Comparison of ENCODE assay signal across 18 cellular contexts in the genomic region with DNA sequence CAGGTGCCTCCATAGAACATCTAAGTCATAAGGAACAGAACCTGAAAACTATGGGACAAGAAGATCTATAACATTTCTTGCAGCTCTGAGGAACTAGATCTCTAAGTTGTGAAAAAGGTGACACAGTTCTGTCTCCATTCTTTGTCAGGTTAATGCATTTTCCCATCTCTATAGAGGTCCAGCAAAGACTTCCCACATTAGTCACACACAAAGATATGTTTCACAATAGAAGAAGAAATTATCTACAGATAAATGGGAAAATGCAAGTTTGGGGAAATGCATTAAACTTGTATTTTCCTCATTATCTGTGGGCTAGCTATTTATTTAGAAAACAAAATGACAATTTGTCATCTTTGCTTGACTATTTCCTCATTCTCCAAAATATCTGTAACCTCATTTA.
"Had no signal": no experiment of that assay in that cellular context is flagged by ENCODE, and none has a peak within 500 bp of the region (broad histone marks: within the 10 kb centered on the region; RNA-seq: fewer than 3 reads in every experiment).

No MANE protein-coding gene starts in this region.

- H3K4me3 ChIP-seq: cardiac muscle cell, skin epidermis, tibial nerve, vagina had no signal

- H3K4me1 Mint-ChIP-seq: activated CD4-positive, alpha-beta T cell treated with anti-CD3 and anti-CD28 coated beads, Interleukin-2, amount 10 ng/mL, durations not matched to agents 7 days and 5 days; activated naive CD8-positive, alpha-beta T cell treated with anti-CD3 and anti-CD28 coated beads, Interleukin-2, amount 10 ng/mL, durations not matched to agents 7 days and 5 days had no signal

- H3K9me3 Mint-ChIP-seq: activated CD4-positive, alpha-beta T cell treated with anti-CD3 and anti-CD28 coated beads, Interleukin-2, amount 10 ng/mL, durations not matched to agents 7 days and 5 days; activated naive CD8-positive, alpha-beta T cell treated with anti-CD3 and anti-CD28 coated beads, Interleukin-2, amount 10 ng/mL, durations not matched to agents 7 days and 5 days; activated T-helper 1 cell treated with anti-CD3 and anti-CD28 coated beads, Interleukin-12 subunit alpha, Interleukin-12 subunit beta, Interleukin-2, Interleukin-4 antibody, amounts not matched to agents 30 ng/mL and 10 ng/mL and 1 ng/mL, durations not matched to agents 14 hours and 24 hours and 36 hours had no signal

- H3K27ac Mint-ChIP-seq: activated CD4-positive, alpha-beta T cell treated with anti-CD3 and anti-CD28 coated beads, Interleukin-2, amount 10 ng/mL, durations not matched to agents 7 days and 5 days; activated naive CD8-positive, alpha-beta T cell treated with anti-CD3 and anti-CD28 coated beads, Interleukin-2, amount 10 ng/mL, durations not matched to agents 7 days and 5 days; activated T-helper 1 cell treated with anti-CD3 and anti-CD28 coated beads, Interleukin-12 subunit alpha, Interleukin-12 subunit beta, Interleukin-2, Interleukin-4 antibody, amounts not matched to agents 30 ng/mL and 10 ng/mL and 1 ng/mL, durations not matched to agents 14 hours and 24 hours and 36 hours; natural killer cell treated with Interleukin-12 subunit alpha and Interleukin-12 subunit beta and Interleukin-15 and Interleukin-18, amount 100 ng/mL, for 72 hours; T-helper 2 cell treated with Interferon-gamma antibody and Interleukin-4, amounts not matched to agents 5 μg/mL and 100 μg/mL, for 36 hours had no signal

- H3K9me3 ChIP-seq: tibial nerve, vagina had no signal

- H3K4me1 ChIP-seq: tibial nerve, vagina had no signal

- H3K4me3 Mint-ChIP-seq: activated CD4-positive, alpha-beta T cell treated with anti-CD3 and anti-CD28 coated beads, Interleukin-2, amount 10 ng/mL, durations not matched to agents 7 days and 5 days; activated naive CD8-positive, alpha-beta T cell treated with anti-CD3 and anti-CD28 coated beads, Interleukin-2, amount 10 ng/mL, durations not matched to agents 7 days and 5 days; activated T-helper 1 cell treated with anti-CD3 and anti-CD28 coated beads, Interleukin-12 subunit alpha, Interleukin-12 subunit beta, Interleukin-2, Interleukin-4 antibody, amounts not matched to agents 30 ng/mL and 10 ng/mL and 1 ng/mL, durations not matched to agents 14 hours and 24 hours and 36 hours; natural killer cell treated with Interleukin-12 subunit alpha and Interleukin-12 subunit beta and Interleukin-15 and Interleukin-18, amount 100 ng/mL, for 72 hours; T-helper 2 cell treated with Interferon-gamma antibody and Interleukin-4, amounts not matched to agents 5 μg/mL and 100 μg/mL, for 36 hours had no signal

- DNase-seq: activated CD4-positive, alpha-beta T cell treated with anti-CD3 and anti-CD28 coated beads, Interleukin-2, amount 10 ng/mL, durations not matched to agents 7 days and 5 days; activated naive CD8-positive, alpha-beta T cell treated with anti-CD3 and anti-CD28 coated beads, Interleukin-2, amount 10 ng/mL, durations not matched to agents 7 days and 5 days; aorta; foreskin melanocyte; head of caudate nucleus; posterior cingulate gyrus; stimulated activated CD4-positive, alpha-beta T cell treated with anti-CD3 and anti-CD28 coated beads, Interleukin-4, amount 100 ng/mL, for 24 hours; stimulated activated naive CD4-positive, alpha-beta T cell; substantia nigra had no signal

- H3K36me3 Mint-ChIP-seq: activated naive CD8-positive, alpha-beta T cell treated with anti-CD3 and anti-CD28 coated beads, Interleukin-2, amount 10 ng/mL, durations not matched to agents 7 days and 5 days; natural killer cell treated with Interleukin-12 subunit alpha and Interleukin-12 subunit beta and Interleukin-15 and Interleukin-18, amount 100 ng/mL, for 72 hours had no signal

- H3K36me3 ChIP-seq: cardiac muscle cell, tibial nerve, vagina had no signal

- H3K27ac ChIP-seq: cardiac muscle cell, skin epidermis, tibial nerve, vagina had no signal

- H3K27me3 ChIP-seq: cardiac muscle cell, tibial nerve, vagina had no signal

- H3K27me3 Mint-ChIP-seq: activated CD4-positive, alpha-beta T cell treated with anti-CD3 and anti-CD28 coated beads, Interleukin-2, amount 10 ng/mL, durations not matched to agents 7 days and 5 days; activated naive CD8-positive, alpha-beta T cell treated with anti-CD3 and anti-CD28 coated beads, Interleukin-2, amount 10 ng/mL, durations not matched to agents 7 days and 5 days; natural killer cell treated with Interleukin-12 subunit alpha and Interleukin-12 subunit beta and Interleukin-15 and Interleukin-18, amount 100 ng/mL, for 72 hours had no signal

- FAIRE-seq: colon had no signal

- ATAC-seq: esophagus mucosa; natural killer cell treated with Interleukin-12 subunit alpha and Interleukin-12 subunit beta and Interleukin-15 and Interleukin-18, amount 100 ng/mL, for 72 hours had no signal
